21 cellular contexts compared by ENCODE assay signal in genomic region chr10:47248436-47249090, GRCh38. TPM values are rescaled to one million over a fixed set of nuclear protein-coding genes. Genes with fewer than 3 reads are reported as not detected.
DNase-seq lines count a peak whose midpoint lies in the region; ATAC-seq, FAIRE-seq and TF ChIP-seq lines count a peak whose summit lies in the region.
"Had no signal": no experiment of that assay in that cellular context is flagged by ENCODE, and none has a peak within 500 bp of the region (broad histone marks: within the 10 kb centered on the region; RNA-seq: fewer than 3 reads in every experiment).

No MANE protein-coding gene starts in this region.

- H3K36me3 ChIP-seq in DND-41 (ENCODE audit: insufficient read depth, low read length) (no peaks in the 10 kb centered on the region), H1 (ENCODE audit: control insufficient read depth in 2 of 4, insufficient read depth in 4 of 4, low read length in 3 of 4) (no peaks in the 10 kb centered on the region), neuronal stem cell (replicated peaks in 1 of 2; ENCODE audit: control insufficient read depth in 2 of 2, insufficient read depth in 2 of 2, low read length in 2 of 2) (no peaks in the 10 kb centered on the region), spleen (no peaks in the 10 kb centered on the region)

- no peak overlapping the region for H3K4me2 ChIP-seq in DND-41 (ENCODE audit: insufficient read depth, low read length)
- H3K4me2 ChIP-seq in H1 (ENCODE audit: insufficient read depth in 1 of 2, low read depth in 2 of 2, low read length in 2 of 2): no peak overlapping the region
- no peak overlapping the region for H3K4me2 ChIP-seq in neuronal stem cell (ENCODE audit: insufficient read depth, low read length, poor library complexity, severe bottlenecking)

- H3K18ac ChIP-seq in H1 (ENCODE audit: extremely low read depth, low read length): no peak overlapping the region
- H3K18ac ChIP-seq in neuronal stem cell (ENCODE audit: low read length): no peak overlapping the region

- no peaks in the 10 kb centered on the region for H3K36me3 Mint-ChIP-seq in activated CD4-positive, alpha-beta T cell treated with anti-CD3 and anti-CD28 coated beads, Interleukin-2, amount 10 ng/mL, durations not matched to agents 7 days and 5 days (ENCODE audit: low read depth)
- H3K36me3 Mint-ChIP-seq: IgD-negative memory B cell had no signal

- H2BK5ac ChIP-seq in H1 (ENCODE audit: low read depth, low read length) (no peak overlapping the region), neuronal stem cell (ENCODE audit: low read length) (no peak overlapping the region)

- H2BK15ac ChIP-seq in H1 (ENCODE audit: low read length) (no peak overlapping the region), neuronal stem cell (ENCODE audit: low read length) (no peak overlapping the region)

- no peaks in the 10 kb centered on the region for H3K23me2 ChIP-seq in H1 (ENCODE audit: low read depth, low read length)

- TF ChIP-seq EP300 in H1 (IDR thresholded peaks at IDR 0.05; ENCODE audit: borderline replicate concordance in 1 of 2, low read depth in 2 of 2, low read length in 2 of 2): no peak

- 94% methylated on average over 6 of the region's 6 CpGs; no CpG with 5 or more reads in 1 of the 2 experiments for WGBS in H1 (ENCODE audit: extremely low coverage in 1 of 2, insufficient coverage in 1 of 2, insufficient read length in 1 of 2, insufficient replicate concordance in 2 of 2, low coverage in 1 of 2, low lambda C conversion rate in 2 of 2, missing lambda C conversion rate in 1 of 2), 2 experiments
- no CpG with 5 or more reads among the region's 6 CpGs for WGBS in neuronal stem cell (ENCODE audit: extremely low coverage in 2 of 2, insufficient read length in 2 of 2, insufficient replicate concordance in 1 of 2), 2 donors
- WGBS in spleen, 5 donors: 73 to 81% (median 75%) methylated on average over 6 of the region's 6 CpGs

- H3K79me1 ChIP-seq in H1 (ENCODE audit: low read depth, low read length) (peaks cover 2% of the 10 kb centered on the region; the same call in 1 of the 2 replicates), neuronal stem cell (ENCODE audit: low read depth, low read length) (no peaks in the 10 kb centered on the region)

- intact Hi-C loops in spleen (cut with DNase I; ENCODE audit: low total_unique reads): no loop called here

- H3K27me3 ChIP-seq in DND-41 (ENCODE audit: insufficient read depth, low read length, poor library complexity) (no peaks in the 10 kb centered on the region), H1 (replicated peaks in 1 of 4; ENCODE audit: control insufficient read depth in 3 of 4, extremely low read depth in 1 of 4, insufficient read depth in 3 of 4, low read length in 3 of 4) (no peaks in the 10 kb centered on the region; a peak in 1 of 7 replicates), neuronal stem cell (ENCODE audit: control insufficient read depth in 3 of 3, insufficient read depth in 3 of 3, low read depth in 1 of 3, low read length in 3 of 3) (no peaks in the 10 kb centered on the region), spleen (replicated peaks in 1 of 7) (peaks cover 0 to 4% (median 0%) of the 10 kb centered on the region in 7 donors)

- H3K23ac ChIP-seq in H1 (ENCODE audit: insufficient read length) (no peak overlapping the region), neuronal stem cell (ENCODE audit: low read depth, low read length, poor library complexity) (no peak overlapping the region)

- H2AFZ ChIP-seq in DND-41 (ENCODE audit: low read depth, low read length): no peak overlapping the region
- no peak overlapping the region for H2AFZ ChIP-seq in H1 (ENCODE audit: low read length)
- H2AFZ ChIP-seq in neuronal stem cell (ENCODE audit: low read length): no peak overlapping the region

- H4K5ac ChIP-seq in H1 (ENCODE audit: insufficient read length, low read depth, low read length): no peak overlapping the region

- H2BK120ac ChIP-seq in H1 (replicated peaks; ENCODE audit: low read depth, low read length) (no peak overlapping the region), neuronal stem cell (ENCODE audit: low read depth, low read length) (no peak overlapping the region)

- no peak overlapping the region for H3K4ac ChIP-seq in H1 (replicated peaks; ENCODE audit: insufficient read length, low read depth, low read length)
- H3K4ac ChIP-seq in neuronal stem cell (ENCODE audit: low read length): no peak overlapping the region

- no peak overlapping the region for H2BK12ac ChIP-seq in H1 (ENCODE audit: low read depth, low read length)
- H2BK12ac ChIP-seq in neuronal stem cell (ENCODE audit: low read length): no peak overlapping the region

- H3K56ac ChIP-seq in H1 (replicated peaks; ENCODE audit: insufficient read length, low read depth, low read length): no peak overlapping the region

- peaks cover 15% of the 10 kb centered on the region for H3K4me1 Mint-ChIP-seq in activated CD4-positive, alpha-beta T cell treated with anti-CD3 and anti-CD28 coated beads, Interleukin-2, amount 10 ng/mL, durations not matched to agents 7 days and 5 days

- H3K9ac ChIP-seq in DND-41 (ENCODE audit: low read depth, low read length) (no peak overlapping the region), H1 (replicated peaks in 1 of 4; ENCODE audit: extremely low read depth in 1 of 4, low read depth in 3 of 4, low read length in 3 of 4) (no peak overlapping the region), neuronal stem cell (ENCODE audit: low read depth, low read length, poor library complexity) (no peak overlapping the region)

- TF ChIP-seq RAD21 in H1 (IDR thresholded peaks at IDR 0.05 in 1 of 2, conservative IDR thresholded peaks at IDR 0.05 in 1 of 2; ENCODE audit: low read depth in 2 of 2, low read length in 2 of 2): no peak

- 0 out of 2 replicates have a peak overlapping the region, but pooled peaks have one; percentile 14 for H3K27ac ChIP-seq in DND-41 (ENCODE audit: low read length)
- H3K27ac ChIP-seq in H1 (ENCODE audit: low read depth, low read length): no peak overlapping the region
- no peak overlapping the region for H3K27ac ChIP-seq in neuronal stem cell (replicated peaks; ENCODE audit: low read length)
- no peak overlapping the region for H3K27ac ChIP-seq in spleen
- no peak overlapping the region for H3K27ac ChIP-seq in RWPE1
- H3K27ac ChIP-seq: 22Rv1, C4-2B had no signal

- CTCF ChIA-PET in activated CD4-positive, alpha-beta T cell treated with anti-CD3 and anti-CD28 coated beads, Interleukin-2, amount 10 ng/mL, durations not matched to agents 7 days and 5 days (lab: Charles Lee): interaction anchor here (1.0 to 1.5 kb wide), 2 partner anchors 12 to 16 kb away, joined by 4 to 5 read pairs; no protein-coding TSS in a partner anchor
- CTCF ChIA-PET in H1 (lab: Charles Lee; ENCODE audit: partially characterized antibody): no interaction called here
- CTCF ChIA-PET in RWPE1 (lab: Yijun Ruan, JAX): interaction anchor here (0.5 to 0.6 kb wide), 2 partner anchors 191 to 1478 kb away, joined by 3 to 4 read pairs; no protein-coding TSS in a partner anchor

- FAIRE-seq in H1 (lab: Jason Lieb, UNC): no peak
- FAIRE-seq: D721Med, RCC 7860 had no signal

- no peaks in the 10 kb centered on the region for H3K9me3 Mint-ChIP-seq in activated CD4-positive, alpha-beta T cell treated with anti-CD3 and anti-CD28 coated beads, Interleukin-2, amount 10 ng/mL, durations not matched to agents 7 days and 5 days
- H3K9me3 Mint-ChIP-seq: IgD-negative memory B cell had no signal

- ATAC-seq in DND-41 (ENCODE audit: insufficient read depth, low read depth) (peak; percentile 55; the same call in 2 of the 3 replicates), GM21360 (IDR thresholded peaks at IDR 0.05; ENCODE audit: unreplicated experiment) (no peak)

- no peaks in the 10 kb centered on the region for H3K27me3 Mint-ChIP-seq in activated CD4-positive, alpha-beta T cell treated with anti-CD3 and anti-CD28 coated beads, Interleukin-2, amount 10 ng/mL, durations not matched to agents 7 days and 5 days

- no peak overlapping the region for H3K4me3 ChIP-seq in DND-41 (ENCODE audit: low read depth in 1 of 2, low read length in 2 of 2)
- H3K4me3 ChIP-seq in H1 (ENCODE audit: extremely low read depth in 1 of 4, insufficient read depth in 2 of 4, low read depth in 3 of 4, low read length in 4 of 4): no peak overlapping the region
- H3K4me3 ChIP-seq in neuronal stem cell (ENCODE audit: low read length in 2 of 2): no peak overlapping the region
- H3K4me3 ChIP-seq in spleen: no peak overlapping the region

- POLR2A ChIA-PET in activated CD4-positive, alpha-beta T cell treated with anti-CD3 and anti-CD28 coated beads, Interleukin-2, amount 10 ng/mL, durations not matched to agents 7 days and 5 days (lab: Charles Lee): no interaction called here
- POLR2A ChIA-PET in H1 (lab: Charles Lee; ENCODE audit: partially characterized antibody) (no interaction called here), RWPE1 (lab: Yijun Ruan, JAX; ENCODE audit: low non-redundant PET) (no interaction called here)

- H3K4me1 ChIP-seq in DND-41 (ENCODE audit: insufficient read depth, low read length): peaks cover 23% of the 10 kb centered on the region
- H3K4me1 ChIP-seq in H1 (replicated peaks in 1 of 4; ENCODE audit: control insufficient read depth in 3 of 4, insufficient read depth in 4 of 4, low read length in 3 of 4): peaks cover 0 to 2% (median 0%) of the 10 kb centered on the region in 4 experiments; a peak in 1 of 7 replicates
- peaks cover 3 to 4% of the 10 kb centered on the region in 2 donors for H3K4me1 ChIP-seq in neuronal stem cell (ENCODE audit: control insufficient read depth in 2 of 2, insufficient read depth in 1 of 2, low read depth in 1 of 2, low read length in 2 of 2)
- no peaks in the 10 kb centered on the region for H3K4me1 ChIP-seq in spleen

- no peak overlapping the region for H3K4me3 Mint-ChIP-seq in activated CD4-positive, alpha-beta T cell treated with anti-CD3 and anti-CD28 coated beads, Interleukin-2, amount 10 ng/mL, durations not matched to agents 7 days and 5 days
- H3K4me3 Mint-ChIP-seq: IgD-negative memory B cell had no signal

- H3K79me2 ChIP-seq in DND-41 (ENCODE audit: insufficient read depth, low read length) (no peaks in the 10 kb centered on the region), H1 (ENCODE audit: control insufficient read depth in 1 of 2, insufficient read depth in 2 of 2, low read length in 2 of 2) (no peaks in the 10 kb centered on the region)

- H4K20me1 ChIP-seq in DND-41 (ENCODE audit: insufficient read depth, low read length) (no peaks in the 10 kb centered on the region), H1 (replicated peaks in 1 of 2; ENCODE audit: control insufficient read depth in 1 of 2, insufficient read depth in 2 of 2, low read length in 2 of 2) (no peaks in the 10 kb centered on the region)

- H3K14ac ChIP-seq in H1 (ENCODE audit: insufficient read length): no peak overlapping the region
- H3K14ac ChIP-seq in neuronal stem cell (ENCODE audit: low read length): no peak overlapping the region

- H2AK5ac ChIP-seq in H1 (ENCODE audit: low read depth, low read length): no peak overlapping the region
- H2AK5ac ChIP-seq in neuronal stem cell (ENCODE audit: low read depth, low read length): no peak overlapping the region

- DNase-seq in activated CD4-positive, alpha-beta T cell treated with anti-CD3 and anti-CD28 coated beads, Interleukin-2, amount 10 ng/mL, durations not matched to agents 7 days and 5 days: no peak
- DNase-seq in activated CD4-positive, alpha-beta T cell treated with anti-CD3 and anti-CD28 coated beads for 1 hour: no peak
- DNase-seq in DND-41: peak; percentile 25
- peak in 1 of 2 experiments; percentile 14 for DNase-seq in H1 (ENCODE audit: low read depth in 1 of 2, low spot score in 2 of 2)
- no peak for DNase-seq in neuronal stem cell (ENCODE audit: low spot score)
- DNase-seq in spleen: no peak
- no peak for DNase-seq in RWPE1 (ENCODE audit: low spot score)
- DNase-seq: AML-193, H7, NCI-H1092 treated with DMSO at 0.1 percent for 48 hours, NCI-H1694 treated with DMSO at 0.1 percent for 48 hours, NCI-H510A treated with DMSO at 0.1 percent for 48 hours, NCI-H774, Right ventricle myocardium superior had no signal

- TF ChIP-seq POLR2A in H1 (IDR thresholded peaks at IDR 0.05; ENCODE audit: control extremely low read depth in 1 of 2, low read depth in 2 of 2, low read length in 2 of 2) (no peak), spleen (IDR thresholded peaks at IDR 0.05) (no peak)

- H4K8ac ChIP-seq in H1 (ENCODE audit: extremely low read depth, insufficient read depth, low read length) (peak overlapping the region; percentile 43; the same call in 1 of the 2 replicates), neuronal stem cell (ENCODE audit: low read depth, low read length) (peak overlapping the region; percentile 57)

- H3K27ac Mint-ChIP-seq in activated CD4-positive, alpha-beta T cell treated with anti-CD3 and anti-CD28 coated beads, Interleukin-2, amount 10 ng/mL, durations not matched to agents 7 days and 5 days: peak overlapping the region; percentile 38
- H3K27ac Mint-ChIP-seq: IgD-negative memory B cell had no signal

- no peak overlapping the region for H2BK20ac ChIP-seq in H1 (ENCODE audit: low read length)

- H3K9me3 ChIP-seq in DND-41 (ENCODE audit: insufficient read depth, low read length, severe bottlenecking): no peaks in the 10 kb centered on the region
- H3K9me3 ChIP-seq in H1 (ENCODE audit: insufficient read depth in 2 of 2, low read depth in 1 of 2, low read length in 1 of 2): no peaks in the 10 kb centered on the region
- H3K9me3 ChIP-seq in neuronal stem cell (replicated peaks in 1 of 2; ENCODE audit: control insufficient read depth in 2 of 2, insufficient read depth in 1 of 2, low read depth in 1 of 2, low read length in 2 of 2): no peaks in the 10 kb centered on the region
- no peaks in the 10 kb centered on the region for H3K9me3 ChIP-seq in spleen

- no peak for TF ChIP-seq CTCF in DND-41 (IDR thresholded peaks at IDR 0.05; ENCODE audit: borderline replicate concordance, extremely low read depth, low read length, poor library complexity, severe bottlenecking)
- no peak for TF ChIP-seq CTCF in H1 (IDR thresholded peaks at IDR 0.05; ENCODE audit: control extremely low read depth in 1 of 3, insufficient read depth in 1 of 3, low read depth in 1 of 3, low read length in 3 of 3)
- TF ChIP-seq CTCF in spleen (IDR thresholded peaks at IDR 0.05 in 8 of 11, conservative IDR thresholded peaks at IDR 0.05 in 3 of 11): no peak
- TF ChIP-seq CTCF in RWPE1 (conservative IDR thresholded peaks at IDR 0.05; ENCODE audit: low read depth): no peak

- H4K91ac ChIP-seq in H1 (replicated peaks; ENCODE audit: insufficient read length, low read length) (no peak overlapping the region), neuronal stem cell (ENCODE audit: low read depth, low read length, poor library complexity) (no peak overlapping the region)

RNA-seq across cellular contexts. Expression of gene GDF10, which starts 51.4 kb away (rescaled TPM):
- total RNA-seq in activated CD4-positive, alpha-beta T cell treated with anti-CD3 and anti-CD28 coated beads, Interleukin-2, amount 10 ng/mL, durations not matched to agents 7 days and 5 days: under 1 TPM in 1 of 2 experiments, not detected in 1; 0.08 TPM
- 0.19 and 0.25 TPM in 2 replicates for total RNA-seq in H1 (2021; fragmentation: NEBNext Ultra II Directional; extraction: Animal tissue kit (Norgen Biotek cat#: 25700))
- polyA plus RNA-seq in H1 (2011; rRNA removed) (0.27 and 0.32 TPM in 2 replicates), spleen (under 1 TPM; 0.02 to 0.35 (median 0.12) TPM)
- 0.08 TPM for polyA plus RNA-seq in H1 (2011; cell fraction: cytosol; rRNA removed)
- polyA plus RNA-seq in H1 (2011; cell fraction: nucleus; rRNA removed): 0.21 TPM
- polyA plus RNA-seq in H1 (2012, experiment 1 of 2): 0.14 to 0.24 TPM (median 0.20 TPM) in 4 replicates
- 0.26 TPM for polyA plus RNA-seq in H1 (2012, experiment 2 of 2)
- 0.28 TPM for polyA plus RNA-seq in H1 (2013, experiment 1 of 2)
- polyA plus RNA-seq in H1 (2013, experiment 2 of 2): 0.24 TPM
- 0.10 TPM in 1 of 2 replicates, not detected in the other for polyA minus RNA-seq in H1 (2011; rRNA and poly(A)+ RNA removed)
- polyA minus RNA-seq in H1 (2011; cell fraction: cytosol; rRNA and poly(A)+ RNA removed): not detected
- not detected for polyA minus RNA-seq in H1 (2011; cell fraction: nucleus; rRNA and poly(A)+ RNA removed)
- polyA plus RNA-seq in neuronal stem cell (2013, experiment 1 of 2): 1.3 TPM
- 1.5 TPM for polyA plus RNA-seq in neuronal stem cell (2013, experiment 2 of 2)
- under 1 TPM in 4 of 7 donors, not detected in 3; 0.19 to 0.30 (median 0.21) TPM for total RNA-seq in spleen
- total RNA-seq: H7, OCI-LY7 had no signal
- polyA plus RNA-seq: IgD-negative memory B cell had no signal
